In the genomic region with DNA sequence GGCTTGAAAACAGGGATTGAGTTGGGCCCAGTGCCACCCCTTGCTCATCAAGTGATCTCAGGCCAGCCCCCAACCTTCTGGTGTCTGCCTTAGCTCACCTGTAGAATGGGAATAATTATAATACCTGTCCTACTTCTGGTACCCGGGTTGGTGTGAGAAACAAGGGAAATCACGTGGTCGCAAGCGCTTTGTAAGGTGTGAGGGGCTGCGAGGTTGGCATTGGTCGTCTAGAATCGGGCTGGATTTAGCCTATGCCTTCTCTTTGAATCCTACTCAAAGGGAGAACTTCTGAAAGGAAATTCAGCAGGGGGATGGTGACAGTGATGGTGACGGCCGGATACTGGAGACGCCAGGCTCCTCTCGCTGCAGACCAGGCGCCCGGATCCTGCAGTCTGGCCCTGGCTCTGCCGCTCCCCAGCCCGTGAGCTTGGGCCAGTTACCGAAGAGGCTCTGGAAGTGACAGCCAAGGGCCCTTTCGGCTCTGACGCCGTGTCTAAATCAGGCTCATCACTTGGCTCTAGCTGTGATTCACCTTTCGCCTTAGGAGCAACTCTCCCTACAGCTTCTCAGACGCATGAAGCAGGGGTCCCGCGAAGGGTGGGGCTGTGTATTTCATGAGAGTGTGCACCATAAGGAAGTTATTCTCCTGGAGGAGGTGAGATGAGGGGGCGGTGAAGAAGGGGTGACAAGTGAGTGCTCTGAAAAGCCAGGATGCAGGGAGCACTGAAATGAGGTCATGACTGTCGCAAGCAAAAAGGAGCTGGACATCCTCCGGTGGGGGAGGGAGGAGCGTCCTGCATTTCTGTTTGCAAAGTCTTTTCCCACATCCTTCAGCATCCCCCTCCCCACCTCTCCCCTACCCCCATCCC, we compare ENCODE assay signal across 9 cellular contexts. TPM values are rescaled to one million over a fixed set of nuclear protein-coding genes. Genes with fewer than 3 reads are reported as not detected.
DNase-seq lines count a peak whose midpoint lies in the region; FAIRE-seq and TF ChIP-seq lines count a peak whose summit lies in the region.
"Had no signal": no experiment of that assay in that cellular context is flagged by ENCODE, and none has a peak within 500 bp of the region (broad histone marks: within the 10 kb centered on the region; RNA-seq: fewer than 3 reads in every experiment).

No MANE protein-coding gene starts in this region.

- no peak for TF ChIP-seq CTCF in astrocyte of the cerebellum (IDR thresholded peaks at IDR 0.05; ENCODE audit: low read depth, low read length, missing control alignments)

- H3K27me3 Mint-ChIP-seq in stimulated activated naive CD8-positive, alpha-beta T cell treated with anti-CD3 and anti-CD28 coated beads, Interleukin-15, Interleukin-2, amounts not matched to agents 100 ng/mL and 50 ng/mL, for 24 hours: peaks cover 78% of the 10 kb centered on the region

- peak overlapping the region; percentile 71 for H3K27ac Mint-ChIP-seq in stimulated activated naive CD8-positive, alpha-beta T cell treated with anti-CD3 and anti-CD28 coated beads, Interleukin-15, Interleukin-2, amounts not matched to agents 100 ng/mL and 50 ng/mL, for 24 hours

- H3K36me3 Mint-ChIP-seq in stimulated activated naive CD8-positive, alpha-beta T cell treated with anti-CD3 and anti-CD28 coated beads, Interleukin-15, Interleukin-2, amounts not matched to agents 100 ng/mL and 50 ng/mL, for 24 hours (ENCODE audit: low read depth): no peaks in the 10 kb centered on the region

- H3K36me3 ChIP-seq in HUES48 (ENCODE audit: control insufficient read depth, insufficient read depth, low read length): no peaks in the 10 kb centered on the region

- DNase-seq in astrocyte of the cerebellum (ENCODE audit: low read depth) (no peak), kidney glomerular epithelial cell (lab: John Stamatoyannopoulos, UW) (peak; percentile 86), GM19239 (ENCODE audit: insufficient read length, low spot score) (no peak), mucosa of gallbladder (ENCODE audit: low spot score) (no peak), NOMO-1 (lab: John Stamatoyannopoulos, UW; ENCODE audit: unreplicated experiment in 2 of 2) (no peak), NCI-H2171 treated with DMSO at 0.1 percent for 48 hours (lab: John Stamatoyannopoulos, UW) (no peak)

- H3K9ac ChIP-seq in HUES48 (ENCODE audit: low read depth, low read length): no peak overlapping the region

- peaks cover 20% of the 10 kb centered on the region for H3K4me1 ChIP-seq in HUES48 (ENCODE audit: control insufficient read depth, insufficient read depth, low read length)

- H3K9me3 ChIP-seq in HUES48 (ENCODE audit: control insufficient read depth, insufficient read depth, low read length): no peaks in the 10 kb centered on the region

- peak overlapping the region; percentile 88 for H3K4me3 Mint-ChIP-seq in stimulated activated naive CD8-positive, alpha-beta T cell treated with anti-CD3 and anti-CD28 coated beads, Interleukin-15, Interleukin-2, amounts not matched to agents 100 ng/mL and 50 ng/mL, for 24 hours

- H3K4me1 Mint-ChIP-seq in stimulated activated naive CD8-positive, alpha-beta T cell treated with anti-CD3 and anti-CD28 coated beads, Interleukin-15, Interleukin-2, amounts not matched to agents 100 ng/mL and 50 ng/mL, for 24 hours (ENCODE audit: low read depth): peaks cover 64% of the 10 kb centered on the region

- no peaks in the 10 kb centered on the region for H3K9me3 Mint-ChIP-seq in stimulated activated naive CD8-positive, alpha-beta T cell treated with anti-CD3 and anti-CD28 coated beads, Interleukin-15, Interleukin-2, amounts not matched to agents 100 ng/mL and 50 ng/mL, for 24 hours

- H3K27ac ChIP-seq in HUES48 (ENCODE audit: low read depth, low read length): no peak overlapping the region

- in situ Hi-C loops in astrocyte of the cerebellum (cut with HindIII; ENCODE audit: low sequenced_read_pairs): no loop called here

- H3K27me3 ChIP-seq in HUES48 (ENCODE audit: control insufficient read depth, insufficient read depth, low read length): peaks cover 66% of the 10 kb centered on the region

- H3K4me3 ChIP-seq in HUES48 (ENCODE audit: low read depth, low read length) (peak overlapping the region; percentile 81), astrocyte of the cerebellum (ENCODE audit: low read depth, low read length) (peak overlapping the region; percentile 53)

- no peak for FAIRE-seq in GM19239 (lab: Jason Lieb, UNC)
- FAIRE-seq: islet of Langerhans had no signal

RNA-seq across cellular contexts. Expression of a gene that starts 4.0 kb away (rescaled TPM):
- 22.5 TPM for total RNA-seq in mucosa of gallbladder
